ENCODE assay signal across 8 cellular contexts in genomic region chr5:102296229-102296817, GRCh38. TPM values are rescaled to one million over a fixed set of nuclear protein-coding genes. Genes with fewer than 3 reads are reported as not detected.
DNase-seq lines count a peak whose midpoint lies in the region; ATAC-seq, FAIRE-seq and TF ChIP-seq lines count a peak whose summit lies in the region.

SLCO4C1 (minus strand) TSS chr5:102296284; CDS start chr5:102296262, 22 bp downstream.

- peak; percentile 97 for ATAC-seq in GM18505 (IDR thresholded peaks at IDR 0.05; ENCODE audit: unreplicated experiment)
- ATAC-seq in HG02870 (IDR thresholded peaks at IDR 0.05; ENCODE audit: unreplicated experiment) = peak; percentile 97
- ATAC-seq in activated CD4-positive, CD25-positive, alpha-beta regulatory T cell treated with anti-CD3 and anti-CD28 coated beads, Interleukin-2, amount 50 U/mL, for 24 hours = peak; percentile 59 to 73
- ATAC-seq in left colon = peak; percentile 99

- TF ChIP-seq POLR2A in GM18505 (IDR thresholded peaks at IDR 0.05; ENCODE audit: borderline replicate concordance, extremely low read depth, insufficient read depth, insufficient read length) (no peak), H54 (IDR thresholded peaks at IDR 0.05; ENCODE audit: low read depth, low read length) (no peak)

- DNase-seq in NCI-H1930 (lab: John Stamatoyannopoulos, UW) (peak; percentile 66 to 81), chondrocyte (ENCODE audit: low spot score) (no peak), left colon (peak; percentile 78 to 91), H54 (ENCODE audit: insufficient read length, low spot score) (no peak)
- peak; percentile 57 to 68 for DNase-seq in stimulated activated CD4-positive, alpha-beta T cell treated with anti-CD3 and anti-CD28 coated beads, Interleukin-15, amount 100 ng/mL, for 48 hours (ENCODE audit: low read depth in 2 of 2)

- no peak for FAIRE-seq in H54 (lab: Jason Lieb, UNC)

- peaks cover 19% of the 10 kb centered on the region for H3K4me1 Mint-ChIP-seq in chondrocyte (ENCODE audit: low read depth)

- peak; percentile 85 for TF ChIP-seq CTCF in chondrocyte (IDR thresholded peaks at IDR 0.05)

- H3K4me3 Mint-ChIP-seq in chondrocyte (ENCODE audit: unreplicated experiment) = peak within 1 kb of the TSS; percentile 79

- H3K9me3 Mint-ChIP-seq in chondrocyte (ENCODE audit: low read depth) = no peaks in the 10 kb centered on the region

- H3K36me3 Mint-ChIP-seq in chondrocyte (ENCODE audit: low read depth) = no peaks in the 10 kb centered on the region

- H3K27ac Mint-ChIP-seq in chondrocyte (ENCODE audit: unreplicated experiment) = no peak within 1 kb of the TSS

- H3K27me3 Mint-ChIP-seq in chondrocyte (ENCODE audit: low read depth) = peaks cover 10% of the 10 kb centered on the region

- intact Hi-C loops in left colon (cut with DNase I, micrococcal nuclease) = no loop called here

RNA-seq across cellular contexts. Expression of gene SLCO4C1, which starts in this region (rescaled TPM):
- total RNA-seq in chondrocyte (0.10 to 0.15 TPM (median 0.15 TPM) in 3 replicates), left colon (1 to 10 TPM; 2.3 to 2.7 TPM)

Comparison
In these comparisons a context has a peak if more than half of its experiments do, and no peak if none do; other contexts are left out.
1. DNase-seq: peak in NCI-H1930 (2 of 2), left colon (2 of 2) and stimulated activated CD4-positive, alpha-beta T cell treated with anti-CD3 and anti-CD28 coated beads, Interleukin-15, amount 100 ng/mL, for 48 hours (2 of 2); none in chondrocyte (single experiment) and H54 (single experiment).
2. Peak in every context shown above with its lines, with median percentiles within 50 percentile points of each other: ATAC-seq.